Comparison of ENCODE assay signal across 20 cellular contexts in the genomic region with DNA sequence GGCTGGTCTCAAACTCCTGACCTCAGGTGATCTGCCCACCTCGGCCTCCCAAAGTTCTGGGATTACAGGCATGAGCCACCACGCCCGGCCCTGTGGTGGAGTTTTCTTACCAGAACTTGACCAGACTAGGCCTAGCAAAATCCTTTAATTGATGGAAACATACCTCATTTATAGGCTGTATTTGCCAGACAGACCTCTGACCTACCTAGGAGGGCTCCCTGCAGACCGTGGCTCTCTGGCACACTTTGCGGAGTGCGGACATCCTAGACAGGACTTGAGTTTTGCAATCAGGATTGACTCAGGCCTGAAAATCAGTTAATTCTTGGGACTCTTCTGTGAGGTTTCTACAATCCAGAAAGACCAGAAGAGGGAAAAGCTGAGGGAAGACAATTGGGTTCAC. TPM values are rescaled to one million over a fixed set of nuclear protein-coding genes. Genes with fewer than 3 reads are reported as not detected.
DNase-seq lines count a peak whose midpoint lies in the region; ATAC-seq and TF ChIP-seq lines count a peak whose summit lies in the region.
"Had no signal": no experiment of that assay in that cellular context is flagged by ENCODE, and none has a peak within 500 bp of the region (broad histone marks: within the 10 kb centered on the region; RNA-seq: fewer than 3 reads in every experiment).

No MANE protein-coding gene starts in this region.

- H3K36me3 Mint-ChIP-seq in GM23338 (ENCODE audit: low read depth): no peaks in the 10 kb centered on the region; the same call in 2 of the 3 replicates
- H3K36me3 Mint-ChIP-seq: CD4-positive, CD25-positive, alpha-beta regulatory T cell had no signal

- TF ChIP-seq CTCF in GM23338 (conservative IDR thresholded peaks at IDR 0.05; ENCODE audit: low read depth in 2 of 2): no peak
- no peak for TF ChIP-seq CTCF in coronary artery (IDR thresholded peaks at IDR 0.05)
- TF ChIP-seq CTCF in uterus (IDR thresholded peaks at IDR 0.05): no peak

- H3K36me3 ChIP-seq in GM23338 (ENCODE audit: insufficient read depth) (no peaks in the 10 kb centered on the region), Karpas-422 (ENCODE audit: insufficient read depth, low read length) (no peaks in the 10 kb centered on the region), mesendoderm (ENCODE audit: control insufficient read depth, insufficient read depth, low read length) (no peaks in the 10 kb centered on the region), uterus (no peaks in the 10 kb centered on the region)
- H3K36me3 ChIP-seq: BE2C had no signal

- peak overlapping the region; percentile 66 for H3K4me2 ChIP-seq in GM23338
- H3K4me2 ChIP-seq in Karpas-422 (ENCODE audit: low read depth, low read length, poor library complexity, severe bottlenecking): peak overlapping the region; percentile 7
- no peak overlapping the region for H3K4me2 ChIP-seq in mesendoderm (ENCODE audit: low read length)
- H3K4me2 ChIP-seq: A549 had no signal

- no peak overlapping the region for H2AK5ac ChIP-seq in mesendoderm (ENCODE audit: low read length)

- peak overlapping the region; percentile 34 for H2AFZ ChIP-seq in GM23338
- no peak overlapping the region for H2AFZ ChIP-seq in Karpas-422 (ENCODE audit: low read length)

- H3K79me2 ChIP-seq in GM23338 (replicated peaks; ENCODE audit: insufficient read depth) (no peaks in the 10 kb centered on the region), Karpas-422 (ENCODE audit: low read length) (no peaks in the 10 kb centered on the region), mesendoderm (ENCODE audit: control insufficient read depth, insufficient read depth, low read length) (no peaks in the 10 kb centered on the region)

- ATAC-seq in GM23338 (no peak), GM21717 (IDR thresholded peaks at IDR 0.05; ENCODE audit: unreplicated experiment) (no peak)
- ATAC-seq: A549, Panc1 had no signal

- H3K9me3 ChIP-seq in Karpas-422 (ENCODE audit: low read length): no peaks in the 10 kb centered on the region
- no peaks in the 10 kb centered on the region for H3K9me3 ChIP-seq in uterus
- H3K9me3 ChIP-seq: A549, BE2C had no signal

- no peaks in the 10 kb centered on the region for H3K79me1 ChIP-seq in mesendoderm (ENCODE audit: low read length)

- TF ChIP-seq POLR2A in uterus (IDR thresholded peaks at IDR 0.05): no peak

- H3K4me3 ChIP-seq in GM23338 (peak overlapping the region; percentile 30), Karpas-422 (ENCODE audit: low read length) (no peak overlapping the region), coronary artery (no peak overlapping the region), mesendoderm (ENCODE audit: low read length) (no peak overlapping the region), uterus (no peak overlapping the region)
- H3K4me3 ChIP-seq: A549 had no signal

- intact Hi-C loops in uterus (cut with DNase I; ENCODE audit: low total_unique reads): no loop called here

- H3K4me1 ChIP-seq in GM23338 (ENCODE audit: insufficient read depth) (peaks cover 39% of the 10 kb centered on the region), Karpas-422 (ENCODE audit: low read length) (peaks cover 9% of the 10 kb centered on the region), mesendoderm (ENCODE audit: control insufficient read depth, low read depth, low read length) (peaks cover 20% of the 10 kb centered on the region), uterus (no peaks in the 10 kb centered on the region)
- H3K4me1 ChIP-seq: A549, BE2C had no signal

- no peak overlapping the region for H4K5ac ChIP-seq in mesendoderm (ENCODE audit: low read length)

- H3K9ac ChIP-seq in Karpas-422 (ENCODE audit: low read length) (no peak overlapping the region), mesendoderm (ENCODE audit: low read length) (peak overlapping the region; percentile 12)

- no peak for DNase-seq in GM23338 (ENCODE audit: low spot score)
- DNase-seq in Karpas-422: no peak
- DNase-seq in coronary artery (ENCODE audit: low spot score): peak; percentile 61
- DNase-seq in mesendoderm: no peak
- no peak for DNase-seq in uterus
- DNase-seq in SW480 (ENCODE audit: low spot score): no peak
- DNase-seq in NAMALWA (ENCODE audit: low spot score): no peak
- DNase-seq: BE2C; CD4-positive, CD25-positive, alpha-beta regulatory T cell; EL; GF-D8; KBM-7; NCI-H1092 treated with DMSO at 0.1 percent for 48 hours; NCI-H1436 treated with DMSO at 0.1 percent for 48 hours; NCI-H2029 treated with DMSO at 0.1 percent for 48 hours; NCI-H345; NCI-H524 had no signal

- no peak overlapping the region for H3K18ac ChIP-seq in mesendoderm (ENCODE audit: low read length)

- no peaks in the 10 kb centered on the region for H4K20me1 ChIP-seq in GM23338 (replicated peaks; ENCODE audit: insufficient read depth)
- no peaks in the 10 kb centered on the region for H4K20me1 ChIP-seq in Karpas-422 (ENCODE audit: insufficient read depth, low read depth, low read length)

- no peaks in the 10 kb centered on the region for H3K9me3 Mint-ChIP-seq in GM23338

- H2BK5ac ChIP-seq in mesendoderm (ENCODE audit: low read length): no peak overlapping the region

- H3F3A ChIP-seq in GM23338 (replicated peaks; ENCODE audit: low read depth): peaks cover 20% of the 10 kb centered on the region

- H2BK15ac ChIP-seq in mesendoderm (replicated peaks; ENCODE audit: low read depth): no peak overlapping the region

- H2BK120ac ChIP-seq in mesendoderm (ENCODE audit: low read depth, low read length): no peak overlapping the region

- H3K27me3 ChIP-seq in GM23338 (ENCODE audit: insufficient read depth): no peaks in the 10 kb centered on the region
- H3K27me3 ChIP-seq in Karpas-422 (ENCODE audit: low read length): no peaks in the 10 kb centered on the region
- H3K27me3 ChIP-seq in mesendoderm (ENCODE audit: insufficient read depth, low read length, poor library complexity): no peaks in the 10 kb centered on the region
- H3K27me3 ChIP-seq in uterus: no peaks in the 10 kb centered on the region

- H3K4me1 Mint-ChIP-seq in GM23338: peaks cover 44% of the 10 kb centered on the region
- H3K4me1 Mint-ChIP-seq: CD4-positive, CD25-positive, alpha-beta regulatory T cell had no signal

- H3K27me3 Mint-ChIP-seq in GM23338 (ENCODE audit: insufficient read depth, low read depth, poor library complexity): peaks cover 10% of the 10 kb centered on the region

- H3K9me2 ChIP-seq in GM23338 (ENCODE audit: insufficient read depth): no peaks in the 10 kb centered on the region
- no peaks in the 10 kb centered on the region for H3K9me2 ChIP-seq in Karpas-422 (replicated peaks; ENCODE audit: insufficient read depth, low read length)

- H3K4me3 Mint-ChIP-seq in GM23338: peak overlapping the region; percentile 51; the same call in 1 of the 3 replicates
- H3K4me3 Mint-ChIP-seq: CD4-positive, CD25-positive, alpha-beta regulatory T cell had no signal

- peak overlapping the region; percentile 9; the same call in 1 of the 2 replicates for H3K27ac Mint-ChIP-seq in GM23338
- H3K27ac Mint-ChIP-seq: CD4-positive, CD25-positive, alpha-beta regulatory T cell had no signal

- H3K23ac ChIP-seq in mesendoderm (ENCODE audit: low read length): no peak overlapping the region

- peak overlapping the region; percentile 51 for H3K56ac ChIP-seq in mesendoderm (ENCODE audit: low read length)

- peak overlapping the region; percentile 87 for H3K27ac ChIP-seq in GM23338 (ENCODE audit: low read depth)
- H3K27ac ChIP-seq in Karpas-422 (ENCODE audit: low read length): no peak overlapping the region
- H3K27ac ChIP-seq in coronary artery: no peak overlapping the region
- H3K27ac ChIP-seq in mesendoderm (ENCODE audit: low read depth, low read length): peak overlapping the region; percentile 72
- H3K27ac ChIP-seq in uterus: no peak overlapping the region
- H3K27ac ChIP-seq: A549 had no signal

- WGBS in mesendoderm (ENCODE audit: extremely low coverage, insufficient coverage, low lambda C conversion rate): no CpG with 5 or more reads among the region's 6 CpGs

- H3K4ac ChIP-seq in mesendoderm (ENCODE audit: low read depth, low read length): no peak overlapping the region

- no peak overlapping the region for H4K8ac ChIP-seq in mesendoderm (ENCODE audit: low read depth, low read length)

TF ChIP-seq in GM23338, 12 proteins besides CTCF, POLR2A, EP300 and RAD21 (continues in another document):
- TF ChIP-seq NANOG (IDR thresholded peaks at IDR 0.05; ENCODE audit: borderline replicate concordance): no peak
- no peak for TF ChIP-seq ETS1 (IDR thresholded peaks at IDR 0.05)

RNA-seq across cellular contexts. Expression of gene FEZ1, which starts 53.1 kb away (rescaled TPM):
- total RNA-seq in GM23338 (2014; rRNA removed; shearing (Covaris generic)): 43.5 and 55.5 TPM in 2 replicates
- 34.5 and 35.1 TPM in 2 replicates for polyA plus RNA-seq in GM23338 (2016; fragmentation: Nextera tagmentation; extraction: Ambion mirVana)
- total RNA-seq in Karpas-422 (2014; rRNA removed; shearing (Covaris generic); ENCODE audit: low replicate concordance): 0.22 TPM in 1 of 2 replicates, not detected in the other
- 13.4 TPM for polyA plus RNA-seq in mesendoderm (2013, experiment 1 of 2)
- polyA plus RNA-seq in mesendoderm (2013, experiment 2 of 2): 12.5 TPM
- total RNA-seq in uterus: 100 to 1,000 TPM in 1 of 4 donors, 10 to 100 TPM in 3; 27.8 to 126 (median 43.1) TPM

Comparison
In these comparisons a context has a peak if more than half of its experiments do, and no peak if none do; other contexts are left out.
1. H3K27ac ChIP-seq: peak in GM23338 (single experiment) and mesendoderm (single experiment); none in Karpas-422 (single experiment), coronary artery (0 of 2) and uterus (0 of 2).
2. RNA of gene FEZ1, which starts 53.1 kb away (total RNA-seq): 43.5 to 55.5 TPM in GM23338 and 27.8 to 126 TPM in uterus; 0.22 TPM in Karpas-422; every median in the first group is over 10 times any median in the second.